21 cellular contexts compared by ENCODE assay signal in the genomic region with DNA sequence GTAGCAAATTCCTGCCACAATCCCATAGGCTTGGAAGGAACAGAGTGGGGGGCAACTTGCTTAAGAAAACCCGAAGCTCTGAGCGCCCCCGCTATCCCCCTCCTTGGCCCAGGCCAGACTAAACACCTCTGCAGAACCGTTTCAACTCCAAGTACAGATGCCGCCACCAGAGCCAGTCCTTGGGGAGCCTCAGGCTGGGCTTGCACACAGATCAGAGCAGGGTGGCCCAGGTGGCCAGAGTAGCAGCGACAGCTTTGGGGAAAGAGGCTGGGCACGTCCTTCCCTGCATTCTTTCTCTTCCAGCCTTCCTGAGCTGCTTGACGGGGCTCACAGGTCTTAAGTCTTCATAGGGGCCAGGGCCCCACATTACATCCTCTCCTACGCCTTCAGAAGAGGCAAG.
"Had no signal": no experiment of that assay in that cellular context is flagged by ENCODE, and none has a peak within 500 bp of the region (broad histone marks: within the 10 kb centered on the region; RNA-seq: fewer than 3 reads in every experiment).

No MANE protein-coding gene starts in this region.

- H3K4me1 ChIP-seq: lower lobe of right lung, parathyroid adenoma, right lobe of liver, transverse colon, vagina had no signal

- H3K4me1 Mint-ChIP-seq: immature natural killer cell; stimulated activated effector memory CD8-positive, alpha-beta T cell treated with anti-CD3 and anti-CD28 coated beads, Interleukin-12 subunit alpha, Interleukin-12 subunit beta, amount 100 ng/mL, for 72 hours had no signal

- H3K4me3 ChIP-seq: dorsolateral prefrontal cortex, lower lobe of right lung, right lobe of liver, transverse colon, vagina had no signal

- H3K4me3 Mint-ChIP-seq: immature natural killer cell; naive thymus-derived CD8-positive, alpha-beta T cell; stimulated activated effector memory CD8-positive, alpha-beta T cell treated with anti-CD3 and anti-CD28 coated beads, Interleukin-12 subunit alpha, Interleukin-12 subunit beta, amount 100 ng/mL, for 72 hours had no signal

- H3K79me2 ChIP-seq: parathyroid adenoma had no signal

- H3K27ac Mint-ChIP-seq: immature natural killer cell; naive thymus-derived CD8-positive, alpha-beta T cell; progenitor cell of endocrine pancreas; stimulated activated effector memory CD8-positive, alpha-beta T cell treated with anti-CD3 and anti-CD28 coated beads, Interleukin-12 subunit alpha, Interleukin-12 subunit beta, amount 100 ng/mL, for 72 hours had no signal

- H3K36me3 Mint-ChIP-seq: immature natural killer cell; naive thymus-derived CD8-positive, alpha-beta T cell; stimulated activated effector memory CD8-positive, alpha-beta T cell treated with anti-CD3 and anti-CD28 coated beads, Interleukin-12 subunit alpha, Interleukin-12 subunit beta, amount 100 ng/mL, for 72 hours had no signal

- H2AFZ ChIP-seq: parathyroid adenoma had no signal

- H3K36me3 ChIP-seq: lower lobe of right lung, right lobe of liver, transverse colon, vagina had no signal

- H3K9me3 ChIP-seq: lower lobe of right lung, right lobe of liver, transverse colon, vagina had no signal

- DNase-seq: dorsolateral prefrontal cortex; effector CD4-positive, alpha-beta T cell; hypothalamus; immature natural killer cell; islet precursor cell; kidney glomerular epithelial cell; left colon; left ventricle myocardium superior; lower lobe of right lung; naive thymus-derived CD8-positive, alpha-beta T cell; right lobe of liver; small intestine; stimulated activated CD4-positive, alpha-beta T cell treated with anti-CD3 and anti-CD28 coated beads, Interleukin-12 subunit alpha, Interleukin-12 subunit beta, amount 100 ng/mL, for 4 hours; stimulated activated CD4-positive, alpha-beta T cell treated with anti-CD3 and anti-CD28 coated beads, Interleukin-1b, Interleukin-23, amount 100 ng/mL, for 48 hours; stimulated activated CD4-positive, alpha-beta T cell treated with anti-CD3 and anti-CD28 coated beads, Interleukin-4, amount 100 ng/mL, for 1 hour; stimulated activated naive CD8-positive, alpha-beta T cell treated with anti-CD3 and anti-CD28 coated beads, Interleukin-15, Interleukin-2, amounts not matched to agents 100 U/mL and 50 U/mL, for 24 hours; transverse colon had no signal

- H3K27me3 ChIP-seq: right lobe of liver, vagina had no signal

- H3K27ac ChIP-seq: lower lobe of right lung, parathyroid adenoma, right lobe of liver, transverse colon, vagina had no signal

- ATAC-seq: left colon; left ventricle myocardium superior; lower lobe of right lung; naive thymus-derived CD8-positive, alpha-beta T cell; right lobe of liver; stimulated activated effector memory CD8-positive, alpha-beta T cell treated with anti-CD3 and anti-CD28 coated beads, Interleukin-12 subunit alpha, Interleukin-12 subunit beta, amount 100 ng/mL, for 72 hours; stimulated activated naive CD8-positive, alpha-beta T cell treated with anti-CD3 and anti-CD28 coated beads, Interleukin-15, Interleukin-2, amounts not matched to agents 100 U/mL and 50 U/mL, for 24 hours had no signal

- H3K9ac ChIP-seq: parathyroid adenoma had no signal

- H3K9me3 Mint-ChIP-seq: immature natural killer cell; naive thymus-derived CD8-positive, alpha-beta T cell; stimulated activated effector memory CD8-positive, alpha-beta T cell treated with anti-CD3 and anti-CD28 coated beads, Interleukin-12 subunit alpha, Interleukin-12 subunit beta, amount 100 ng/mL, for 72 hours had no signal
